13 cellular contexts compared by ENCODE assay signal in the genomic region with DNA sequence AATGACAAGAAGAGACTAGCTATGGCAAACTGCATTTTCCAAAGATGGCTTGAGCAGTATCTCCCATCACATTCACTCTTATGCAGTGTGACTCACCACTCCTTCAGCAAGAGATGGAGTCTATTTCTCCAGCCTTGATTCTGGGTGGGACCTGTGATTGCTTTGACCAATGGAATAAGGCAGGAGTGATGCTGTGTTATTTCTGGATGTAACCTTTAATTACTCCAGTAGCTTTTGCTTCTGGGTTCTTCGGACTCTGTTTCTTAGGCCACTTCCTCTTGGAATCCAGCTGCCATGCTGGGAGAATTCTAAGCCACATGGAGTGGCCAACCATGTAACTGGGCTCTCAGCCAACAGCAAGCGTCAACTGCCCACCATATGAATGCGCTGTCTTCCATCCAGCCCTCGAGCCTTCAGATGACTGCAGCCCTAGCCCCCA. TPM values are rescaled to one million over a fixed set of nuclear protein-coding genes. Genes with fewer than 3 reads are reported as not detected.
DNase-seq lines count a peak whose midpoint lies in the region; ATAC-seq and TF ChIP-seq lines count a peak whose summit lies in the region.
"Had no signal": no experiment of that assay in that cellular context is flagged by ENCODE, and none has a peak within 500 bp of the region (broad histone marks: within the 10 kb centered on the region; RNA-seq: fewer than 3 reads in every experiment).

No MANE protein-coding gene starts in this region.

- H3K36me3 Mint-ChIP-seq in glutamatergic neuron (ENCODE audit: unreplicated experiment), result no peaks in the 10 kb centered on the region
- no peaks in the 10 kb centered on the region for H3K36me3 Mint-ChIP-seq in CD8-positive, alpha-beta T cell
- H3K36me3 Mint-ChIP-seq: activated naive CD8-positive, alpha-beta T cell treated with anti-CD3 and anti-CD28 coated beads, Interleukin-2, amount 10 ng/mL, durations not matched to agents 7 days and 5 days had no signal

- TF ChIP-seq CTCF in AG10803 (conservative IDR thresholded peaks at IDR 0.05; ENCODE audit: low read length), result no peak
- TF ChIP-seq CTCF in glutamatergic neuron (IDR thresholded peaks at IDR 0.05; ENCODE audit: partially characterized antibody, unreplicated experiment), result no peak
- TF ChIP-seq CTCF in CD8-positive, alpha-beta T cell (IDR thresholded peaks at IDR 0.05), result no peak

- no peak overlapping the region for H3K23ac ChIP-seq in mesendoderm (ENCODE audit: low read length)

- H3K4me3 ChIP-seq in AG10803 (ENCODE audit: low read length) (no peak overlapping the region), adipocyte (ENCODE audit: low read length) (no peak overlapping the region), mesendoderm (ENCODE audit: low read length) (no peak overlapping the region)
- no peak overlapping the region for H3K4me3 ChIP-seq in CD8-positive, alpha-beta T cell (ENCODE audit: low read depth, low read length)
- H3K4me3 ChIP-seq: smooth muscle cell had no signal

- no peaks in the 10 kb centered on the region for H3K27me3 ChIP-seq in adipocyte (replicated peaks; ENCODE audit: control insufficient read depth, insufficient read depth, low read length)
- no peaks in the 10 kb centered on the region for H3K27me3 ChIP-seq in mesendoderm (ENCODE audit: insufficient read depth, low read length, poor library complexity)
- H3K27me3 ChIP-seq in CD8-positive, alpha-beta T cell (ENCODE audit: insufficient read depth, low read length), result no peaks in the 10 kb centered on the region

- H3K18ac ChIP-seq in mesendoderm (ENCODE audit: low read length), result no peak overlapping the region

- no peak overlapping the region for H2AK5ac ChIP-seq in mesendoderm (ENCODE audit: low read length)

- DNase-seq in AG10803 (ENCODE audit: low read depth), result peak; percentile 30
- peak; percentile 40 for DNase-seq in HCEC 1CT
- DNase-seq in adipocyte (ENCODE audit: low read depth), result peak; percentile 45
- DNase-seq in hepatic stellate cell (ENCODE audit: low spot score), result peak; percentile 63
- no peak for DNase-seq in glutamatergic neuron
- no peak for DNase-seq in activated CD8-positive, alpha-beta memory T cell treated with anti-CD3 and anti-CD28 coated beads, Interleukin-2, amount 50 U/mL, for 4 hours
- no peak for DNase-seq in mesendoderm
- DNase-seq in CD8-positive, alpha-beta T cell, result no peak
- DNase-seq: activated CD8-positive, alpha-beta memory T cell treated with anti-CD3 and anti-CD28 coated beads, Interleukin-2, amount 50 U/mL, for 48 hours; activated naive CD8-positive, alpha-beta T cell treated with anti-CD3 and anti-CD28 coated beads, Interleukin-2, amount 10 ng/mL, durations not matched to agents 7 days and 5 days; cortex of kidney; NCI-H1092 treated with DMSO at 0.1 percent for 48 hours had no signal

- no peaks in the 10 kb centered on the region for H3K79me1 ChIP-seq in mesendoderm (ENCODE audit: low read length)

- no peak overlapping the region for H3K56ac ChIP-seq in mesendoderm (ENCODE audit: low read length)

- POLR2A ChIA-PET in CD8-positive, alpha-beta T cell (lab: Charles Lee), result no interaction called here

- no peak overlapping the region for H3K27ac Mint-ChIP-seq in glutamatergic neuron (ENCODE audit: unreplicated experiment)
- H3K27ac Mint-ChIP-seq in CD8-positive, alpha-beta T cell, result no peak overlapping the region
- H3K27ac Mint-ChIP-seq: activated naive CD8-positive, alpha-beta T cell treated with anti-CD3 and anti-CD28 coated beads, Interleukin-2, amount 10 ng/mL, durations not matched to agents 7 days and 5 days had no signal

- H3K4ac ChIP-seq in mesendoderm (ENCODE audit: low read depth, low read length), result no peak overlapping the region

- no peaks in the 10 kb centered on the region for H3K36me3 ChIP-seq in adipocyte (ENCODE audit: control insufficient read depth, insufficient read depth, low read length, severe bottlenecking)
- H3K36me3 ChIP-seq in mesendoderm (ENCODE audit: control insufficient read depth, insufficient read depth, low read length), result no peaks in the 10 kb centered on the region
- no peaks in the 10 kb centered on the region for H3K36me3 ChIP-seq in CD8-positive, alpha-beta T cell (ENCODE audit: insufficient read depth, low read length)

- intact Hi-C loops in CD8-positive, alpha-beta T cell (cut with DNase I, micrococcal nuclease), result no loop called here

- CTCF ChIA-PET in CD8-positive, alpha-beta T cell (lab: Charles Lee), result interaction anchor here (1.1 to 1.3 kb wide), 4 partner anchors 11 to 109 kb away, joined by 3 to 4 read pairs (median 4); no protein-coding TSS in a partner anchor

- H3K4me1 ChIP-seq in adipocyte (ENCODE audit: control insufficient read depth, insufficient read depth, low read length) (peaks cover 17% of the 10 kb centered on the region), mesendoderm (ENCODE audit: control insufficient read depth, low read depth, low read length) (no peaks in the 10 kb centered on the region)
- H3K4me1 ChIP-seq in CD8-positive, alpha-beta T cell (ENCODE audit: insufficient read depth, low read length), result no peaks in the 10 kb centered on the region

- H3K9ac ChIP-seq in adipocyte (ENCODE audit: low read length) (no peak overlapping the region), mesendoderm (ENCODE audit: low read length) (no peak overlapping the region)

- no peak overlapping the region for H3K27ac ChIP-seq in mesendoderm (ENCODE audit: low read depth, low read length)
- no peak overlapping the region for H3K27ac ChIP-seq in CD8-positive, alpha-beta T cell (ENCODE audit: low read depth, low read length)

- H3K9me3 ChIP-seq in adipocyte (ENCODE audit: control insufficient read depth, low read length), result peaks cover 5% of the 10 kb centered on the region
- H3K9me3 ChIP-seq in CD8-positive, alpha-beta T cell (ENCODE audit: low read length), result no peaks in the 10 kb centered on the region

- ATAC-seq in CD8-positive, alpha-beta T cell, result no peak

- no peak overlapping the region for H2BK5ac ChIP-seq in mesendoderm (ENCODE audit: low read length)

- no peak overlapping the region for H2BK15ac ChIP-seq in mesendoderm (replicated peaks; ENCODE audit: low read depth)

- peaks cover 2% of the 10 kb centered on the region for H3K4me1 Mint-ChIP-seq in glutamatergic neuron (ENCODE audit: low read depth, unreplicated experiment)
- H3K4me1 Mint-ChIP-seq in CD8-positive, alpha-beta T cell (ENCODE audit: low read depth), result no peaks in the 10 kb centered on the region

- no CpG with 5 or more reads among the region's 4 CpGs for WGBS in mesendoderm (ENCODE audit: extremely low coverage, insufficient coverage, low lambda C conversion rate)

- peaks cover 1% of the 10 kb centered on the region for H3K9me3 Mint-ChIP-seq in glutamatergic neuron (ENCODE audit: unreplicated experiment)
- no peaks in the 10 kb centered on the region for H3K9me3 Mint-ChIP-seq in CD8-positive, alpha-beta T cell
- H3K9me3 Mint-ChIP-seq: activated naive CD8-positive, alpha-beta T cell treated with anti-CD3 and anti-CD28 coated beads, Interleukin-2, amount 10 ng/mL, durations not matched to agents 7 days and 5 days had no signal

- H3K27me3 Mint-ChIP-seq in glutamatergic neuron (ENCODE audit: unreplicated experiment), result peaks cover under 1% of the 10 kb centered on the region
- no peaks in the 10 kb centered on the region for H3K27me3 Mint-ChIP-seq in CD8-positive, alpha-beta T cell (ENCODE audit: low read depth)

- H3K79me2 ChIP-seq in mesendoderm (ENCODE audit: control insufficient read depth, insufficient read depth, low read length), result no peaks in the 10 kb centered on the region

- H4K8ac ChIP-seq in mesendoderm (ENCODE audit: low read depth, low read length), result no peak overlapping the region

- no peak overlapping the region for H3K4me3 Mint-ChIP-seq in glutamatergic neuron (ENCODE audit: unreplicated experiment)
- H3K4me3 Mint-ChIP-seq in CD8-positive, alpha-beta T cell, result no peak overlapping the region
- H3K4me3 Mint-ChIP-seq: activated naive CD8-positive, alpha-beta T cell treated with anti-CD3 and anti-CD28 coated beads, Interleukin-2, amount 10 ng/mL, durations not matched to agents 7 days and 5 days had no signal

- no peak overlapping the region for H4K5ac ChIP-seq in mesendoderm (ENCODE audit: low read length)

- no peak overlapping the region for H3K4me2 ChIP-seq in mesendoderm (ENCODE audit: low read length)
- H3K4me2 ChIP-seq: smooth muscle cell had no signal

- no peak overlapping the region for H2BK120ac ChIP-seq in mesendoderm (ENCODE audit: low read depth, low read length)

RNA-seq across cellular contexts. Expression of a gene that starts 50.7 kb away (rescaled TPM):
- not detected for total RNA-seq in glutamatergic neuron (ENCODE audit: unreplicated experiment)
- polyA plus RNA-seq in mesendoderm (2013, experiment 1 of 2), result 0.56 TPM
- polyA plus RNA-seq in mesendoderm (2013, experiment 2 of 2), result 0.56 TPM
- not detected for total RNA-seq in CD8-positive, alpha-beta T cell

Comparison
In these comparisons a context has a peak if more than half of its experiments do, and no peak if none do; other contexts are left out.
1. DNase-seq: peak in AG10803 (single experiment), HCEC 1CT (single experiment), adipocyte (single experiment) and hepatic stellate cell (single experiment); none in glutamatergic neuron (single experiment), activated CD8-positive, alpha-beta memory T cell treated with anti-CD3 and anti-CD28 coated beads, Interleukin-2, amount 50 U/mL, for 4 hours (single experiment), mesendoderm (single experiment) and CD8-positive, alpha-beta T cell (0 of 7).